Comparison of ENCODE assay signal across 23 cellular contexts in genomic region chr4:146123231-146123630, GRCh38. TPM values are rescaled to one million over a fixed set of nuclear protein-coding genes. Genes with fewer than 3 reads are reported as not detected.
DNase-seq lines count a peak whose midpoint lies in the region; ATAC-seq lines count a peak whose summit lies in the region.
"Had no signal": no experiment of that assay in that cellular context is flagged by ENCODE, and none has a peak within 500 bp of the region (broad histone marks: within the 10 kb centered on the region; RNA-seq: fewer than 3 reads in every experiment).

No MANE protein-coding gene starts in this region.

- peak; percentile 29 to 47 for ATAC-seq in activated T-cell treated with anti-CD3 and anti-CD28 coated beads, Interleukin-2, amount 50 U/mL, for 72 hours (replicated peaks in 1 of 2)
- ATAC-seq in GM21723 (IDR thresholded peaks at IDR 0.05; ENCODE audit: unreplicated experiment) (peak; percentile 29), HG03571 (IDR thresholded peaks at IDR 0.05; ENCODE audit: unreplicated experiment) (peak; percentile 20), GM21737 (IDR thresholded peaks at IDR 0.05; ENCODE audit: unreplicated experiment) (no peak), GM21447 (IDR thresholded peaks at IDR 0.05; ENCODE audit: unreplicated experiment) (no peak)
- ATAC-seq: effector memory CD8-positive, alpha-beta T cell; left lung; T-helper 17 cell had no signal

- H3K36me3 Mint-ChIP-seq in activated T-cell treated with anti-CD3 and anti-CD28 coated beads, Interleukin-2, amount 50 U/mL, for 72 hours (ENCODE audit: insufficient read depth in 2 of 2) = peaks cover 0 to 4% of the 10 kb centered on the region in 2 donors
- H3K36me3 Mint-ChIP-seq: CD8-positive, alpha-beta memory T cell had no signal

- H3K27ac Mint-ChIP-seq in activated T-cell treated with anti-CD3 and anti-CD28 coated beads, Interleukin-2, amount 50 U/mL, for 72 hours = peak overlapping the region; percentile 63
- H3K27ac Mint-ChIP-seq: CD8-positive, alpha-beta memory T cell; effector memory CD8-positive, alpha-beta T cell; T-helper 17 cell had no signal

- H3K4me3 Mint-ChIP-seq in activated T-cell treated with anti-CD3 and anti-CD28 coated beads, Interleukin-2, amount 50 U/mL, for 72 hours = peak overlapping the region in 1 of 2 donors; percentile 45
- H3K4me3 Mint-ChIP-seq: effector memory CD8-positive, alpha-beta T cell; T-helper 17 cell had no signal

- H3K4me1 Mint-ChIP-seq in activated T-cell treated with anti-CD3 and anti-CD28 coated beads, Interleukin-2, amount 50 U/mL, for 72 hours (ENCODE audit: low read depth) = peaks cover 16% of the 10 kb centered on the region

- peaks cover 0 to 2% of the 10 kb centered on the region in 2 donors for H3K9me3 Mint-ChIP-seq in activated T-cell treated with anti-CD3 and anti-CD28 coated beads, Interleukin-2, amount 50 U/mL, for 72 hours
- H3K9me3 Mint-ChIP-seq: CD8-positive, alpha-beta memory T cell; effector memory CD8-positive, alpha-beta T cell had no signal

- no peak for DNase-seq in activated T-cell treated with anti-CD3 and anti-CD28 coated beads, Interleukin-2, amount 50 U/mL, for 72 hours
- DNase-seq in activated T-cell treated with anti-CD3 and anti-CD28 coated beads, Interleukin-2, amount 50 U/mL, for 1 hour = no peak
- no peak for DNase-seq in NCI-H82 (lab: John Stamatoyannopoulos, UW)
- no peak for DNase-seq in NCI-H446 treated with DMSO at 0.1 percent for 48 hours (lab: John Stamatoyannopoulos, UW)
- DNase-seq: activated naive CD4-positive, alpha-beta T cell treated with anti-CD3 and anti-CD28 coated beads, Interleukin-2, amount 50 U/mL, for 16 hours; anterior cingulate cortex; CD8-positive, alpha-beta memory T cell; DMS79; effector memory CD8-positive, alpha-beta T cell; KBM-7; left lung; mesendoderm; NCI-H1436 treated with DMSO at 0.1 percent for 48 hours; NCI-H2107; NCI-H510A; NK-92 treated with Interleukin-12 subunit alpha and Interleukin-12 subunit beta, amount 100 ng/mL, for 24 hours; SJCRH30; T-helper 17 cell; trophoblast cell had no signal

- peaks cover 21% of the 10 kb centered on the region for H3K27me3 Mint-ChIP-seq in activated T-cell treated with anti-CD3 and anti-CD28 coated beads, Interleukin-2, amount 50 U/mL, for 72 hours (ENCODE audit: low read depth)

RNA-seq across cellular contexts. Expression of gene LSM6, which starts 52.3 kb away (rescaled TPM):
- 10 to 100 TPM; 54.6 to 55.1 TPM for total RNA-seq in activated T-cell treated with anti-CD3 and anti-CD28 coated beads, Interleukin-2, amount 50 U/mL, for 72 hours

Comparison
In these comparisons a context has a peak if more than half of its experiments do, and no peak if none do; other contexts are left out.
1. ATAC-seq: peak in activated T-cell treated with anti-CD3 and anti-CD28 coated beads, Interleukin-2, amount 50 U/mL, for 72 hours (2 of 2), GM21723 (single experiment) and HG03571 (single experiment); none in GM21737 (single experiment) and GM21447 (single experiment).